1 cellular context compared by ENCODE assay signal in the genomic region with DNA sequence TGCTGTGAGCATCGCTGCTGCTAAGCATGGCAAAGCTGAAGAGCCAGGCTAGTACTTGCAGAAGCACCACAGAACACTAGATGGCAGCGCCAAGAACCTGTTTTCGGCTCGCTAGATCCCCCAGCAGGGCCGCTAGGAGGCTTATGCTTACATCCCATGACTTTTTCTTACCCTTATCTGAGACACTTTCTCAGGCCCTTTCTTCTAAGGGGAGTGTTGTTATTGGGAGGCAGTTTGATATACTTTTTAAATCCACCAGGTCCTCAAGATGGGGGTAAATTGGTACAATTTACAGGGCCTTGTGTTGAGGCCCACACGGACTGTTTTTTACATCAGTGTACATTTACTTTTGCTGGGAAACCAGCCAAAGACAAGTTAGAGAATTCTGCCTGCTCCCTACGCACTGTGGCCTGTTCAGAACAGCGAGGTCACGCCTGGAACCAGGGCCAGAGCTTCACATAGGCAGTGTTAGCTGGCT.
TF ChIP-seq lines count a peak whose summit lies in the region.

No MANE protein-coding gene starts in this region.

TF ChIP-seq in A549, 52 proteins besides CTCF, POLR2A, EP300 and RAD21 (continued from another document):
- TF ChIP-seq, protein P1, sequence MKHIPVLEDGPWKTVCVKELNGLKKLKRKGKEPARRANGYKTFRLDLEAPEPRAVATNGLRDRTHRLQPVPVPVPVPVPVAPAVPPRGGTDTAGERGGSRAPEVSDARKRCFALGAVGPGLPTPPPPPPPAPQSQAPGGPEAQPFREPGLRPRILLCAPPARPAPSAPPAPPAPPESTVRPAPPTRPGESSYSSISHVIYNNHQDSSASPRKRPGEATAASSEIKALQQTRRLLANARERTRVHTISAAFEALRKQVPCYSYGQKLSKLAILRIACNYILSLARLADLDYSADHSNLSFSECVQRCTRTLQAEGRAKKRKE (CRISPR knock-in tag; IDR thresholded peaks at IDR 0.05; ENCODE audit: low read depth) = no peak
